Comparison of ENCODE assay signal across 12 cellular contexts in the genomic region with DNA sequence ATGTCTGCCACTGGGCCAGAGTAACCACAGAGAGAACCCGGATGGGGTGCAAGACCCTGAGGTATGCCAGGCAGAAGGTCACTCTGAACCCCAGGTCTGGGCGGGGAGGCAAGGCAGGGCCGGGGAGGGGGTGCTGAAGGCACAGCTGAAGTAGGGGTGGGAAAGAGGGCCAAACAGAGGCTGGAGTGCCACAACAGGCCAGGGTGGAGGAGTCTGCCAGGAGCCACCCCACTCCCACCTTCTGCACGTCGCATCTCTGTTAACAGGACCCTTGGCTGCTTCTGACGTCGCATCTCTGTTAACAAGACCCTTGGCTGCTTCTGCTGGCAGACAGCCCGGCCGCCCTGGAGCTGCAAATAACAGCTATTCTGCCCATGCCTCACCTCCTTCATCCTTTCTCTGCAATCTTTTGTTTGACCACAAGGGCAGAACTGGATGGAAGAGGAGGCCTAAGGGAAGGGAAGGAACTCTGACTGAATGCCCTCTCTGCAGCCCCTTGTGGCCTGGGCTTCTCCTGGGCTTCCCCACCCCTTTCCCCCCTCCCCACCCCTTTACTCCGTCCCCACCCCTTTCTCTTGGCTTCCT. TPM values are rescaled to one million over a fixed set of nuclear protein-coding genes. Genes with fewer than 3 reads are reported as not detected.
DNase-seq lines count a peak whose midpoint lies in the region; ATAC-seq and TF ChIP-seq lines count a peak whose summit lies in the region.
"Had no signal": no experiment of that assay in that cellular context is flagged by ENCODE, and none has a peak within 500 bp of the region (broad histone marks: within the 10 kb centered on the region; RNA-seq: fewer than 3 reads in every experiment).

No MANE protein-coding gene starts in this region.

- H3K79me1 ChIP-seq in mesenchymal stem cell (replicated peaks; ENCODE audit: low read length, poor library complexity, severe bottlenecking): no peaks in the 10 kb centered on the region

- H3K27me3 Mint-ChIP-seq in MCF 10A (ENCODE audit: insufficient read depth, unreplicated experiment): no peaks in the 10 kb centered on the region
- H3K27me3 Mint-ChIP-seq in immature natural killer cell (ENCODE audit: low read depth in 3 of 3): peaks cover 1 to 4% (median 2%) of the 10 kb centered on the region in 3 donors

- H2BK15ac ChIP-seq in mesenchymal stem cell (ENCODE audit: low read depth, poor library complexity, severe bottlenecking): no peak overlapping the region

- H3K9ac ChIP-seq in mesenchymal stem cell (ENCODE audit: low read length): no peak overlapping the region

- BruUV-seq in MCF 10A (replicated peaks; lab: Mats Ljungman, UMichigan): no TSS peak

- DNase-seq in DMS 273 (lab: John Stamatoyannopoulos, UW; ENCODE audit: unreplicated experiment) (peak; percentile 83), HuH-7 (ENCODE audit: low spot score) (peak; percentile 72), MCF 10A (ENCODE audit: unreplicated experiment) (peak; percentile 39), mesenchymal stem cell (peak; percentile 37), ascending aorta (ENCODE audit: low spot score in 2 of 2) (no peak), immature natural killer cell (no peak)
- no peak for DNase-seq in activated CD8-positive, alpha-beta memory T cell treated with anti-CD3 and anti-CD28 coated beads, Interleukin-2, amount 50 U/mL, for 4 hours
- DNase-seq: activated B cell treated with CpG ODN at 0.5 μM for 24 hours, NCI-H1048, small intestine, thyroid gland had no signal

- H3K27me3 ChIP-seq in mesenchymal stem cell (ENCODE audit: control insufficient read depth in 1 of 2, insufficient read depth in 1 of 2, low read length in 2 of 2) (peaks cover 0 to 11% of the 10 kb centered on the region in 2 experiments), ascending aorta (no peaks in the 10 kb centered on the region)
- H3K27me3 ChIP-seq: thyroid gland had no signal

- no peaks in the 10 kb centered on the region for H3K9me3 ChIP-seq in mesenchymal stem cell (ENCODE audit: control insufficient read depth, low read length)
- no peaks in the 10 kb centered on the region for H3K9me3 ChIP-seq in ascending aorta
- H3K9me3 ChIP-seq: thyroid gland had no signal

- CTCF ChIA-PET in MCF 10A (lab: Yijun Ruan, JAX): no interaction called here

- H3K23ac ChIP-seq in mesenchymal stem cell (ENCODE audit: low read length in 2 of 2): no peak overlapping the region

- no peak overlapping the region for H4K91ac ChIP-seq in mesenchymal stem cell (ENCODE audit: low read length)

- H2BK5ac ChIP-seq in mesenchymal stem cell (ENCODE audit: low read depth, low read length, poor library complexity, severe bottlenecking): no peak overlapping the region

- ATAC-seq in HG02571 (IDR thresholded peaks at IDR 0.05; ENCODE audit: unreplicated experiment): no peak

- no peak overlapping the region for H2BK120ac ChIP-seq in mesenchymal stem cell (ENCODE audit: low read depth, low read length)

- no peak overlapping the region for H3K14ac ChIP-seq in mesenchymal stem cell (ENCODE audit: low read length in 2 of 2)

- H3K18ac ChIP-seq in mesenchymal stem cell (ENCODE audit: low read depth in 1 of 2, low read length in 2 of 2): no peak overlapping the region

- no peak overlapping the region for H4K8ac ChIP-seq in mesenchymal stem cell (ENCODE audit: low read length)

- intact Hi-C loops in MCF 10A (cut with micrococcal nuclease): no loop called here
- intact Hi-C loops in ascending aorta (cut with DNase I): no loop called here

- H3K4me1 Mint-ChIP-seq in MCF 10A (ENCODE audit: insufficient read depth, unreplicated experiment): peaks cover 41% of the 10 kb centered on the region
- no peaks in the 10 kb centered on the region for H3K4me1 Mint-ChIP-seq in immature natural killer cell
- H3K4me1 Mint-ChIP-seq: activated B cell treated with CpG ODN at 0.5 μM for 24 hours had no signal

- H3K27ac Mint-ChIP-seq in MCF 10A (ENCODE audit: low read depth, unreplicated experiment): no peak overlapping the region
- no peak overlapping the region for H3K27ac Mint-ChIP-seq in immature natural killer cell
- H3K27ac Mint-ChIP-seq: activated B cell treated with CpG ODN at 0.5 μM for 24 hours had no signal

- H3K4me3 ChIP-seq in mesenchymal stem cell (ENCODE audit: insufficient read depth in 1 of 2, low read depth in 1 of 2, low read length in 2 of 2) (no peak overlapping the region), ascending aorta (no peak overlapping the region)
- H3K4me3 ChIP-seq: thyroid gland had no signal

- H3K4me1 ChIP-seq in mesenchymal stem cell (ENCODE audit: control insufficient read depth, insufficient read depth, low read depth, low read length) (peaks cover 10% of the 10 kb centered on the region), ascending aorta (no peaks in the 10 kb centered on the region)

- H3K36me3 ChIP-seq in mesenchymal stem cell (ENCODE audit: control insufficient read depth in 1 of 2, insufficient read depth in 2 of 2, low read depth in 1 of 2, low read length in 2 of 2): no peaks in the 10 kb centered on the region
- H3K36me3 ChIP-seq in ascending aorta: no peaks in the 10 kb centered on the region
- H3K36me3 ChIP-seq: thyroid gland had no signal

- H3K4me3 Mint-ChIP-seq in MCF 10A (ENCODE audit: unreplicated experiment): no peak overlapping the region
- H3K4me3 Mint-ChIP-seq in immature natural killer cell: no peak overlapping the region
- H3K4me3 Mint-ChIP-seq: activated B cell treated with CpG ODN at 0.5 μM for 24 hours had no signal

- TF ChIP-seq CTCF in MCF 10A (IDR thresholded peaks at IDR 0.05; ENCODE audit: unreplicated experiment) (no peak), ascending aorta (IDR thresholded peaks at IDR 0.05) (no peak)

- H3K4ac ChIP-seq in mesenchymal stem cell (ENCODE audit: low read depth in 1 of 2, low read length in 2 of 2): no peak overlapping the region

- H3K9me3 Mint-ChIP-seq in MCF 10A (ENCODE audit: unreplicated experiment) (no peaks in the 10 kb centered on the region), immature natural killer cell (no peaks in the 10 kb centered on the region)
- H3K9me3 Mint-ChIP-seq: activated B cell treated with CpG ODN at 0.5 μM for 24 hours had no signal

- no peak overlapping the region for H2AK5ac ChIP-seq in mesenchymal stem cell (ENCODE audit: low read length, severe bottlenecking)

- 62% methylated on average over 7 of the region's 10 CpGs for WGBS in mesenchymal stem cell

- POLR2A ChIA-PET in MCF 10A (lab: Yijun Ruan, JAX): no interaction called here

- H3K36me3 Mint-ChIP-seq in MCF 10A (ENCODE audit: insufficient read depth, unreplicated experiment) (no peaks in the 10 kb centered on the region), immature natural killer cell (no peaks in the 10 kb centered on the region)

- no peak overlapping the region for H3K4me2 ChIP-seq in mesenchymal stem cell (ENCODE audit: low read length, poor library complexity, severe bottlenecking)

- H3K27ac ChIP-seq in mesenchymal stem cell (ENCODE audit: low read length, poor library complexity, severe bottlenecking): no peak overlapping the region
- H3K27ac ChIP-seq in ascending aorta: no peak overlapping the region
- H3K27ac ChIP-seq: thyroid gland had no signal

- H2AFZ ChIP-seq in mesenchymal stem cell (ENCODE audit: low read depth, low read length): no peak overlapping the region

- H2BK12ac ChIP-seq in mesenchymal stem cell (ENCODE audit: low read length in 2 of 2): no peak overlapping the region

RNA-seq across cellular contexts. Expression of a gene that starts 20.6 kb away (rescaled TPM):
- total RNA-seq in MCF 10A (2022): not detected in 2 replicates
- 39.0 TPM for polyA plus RNA-seq in mesenchymal stem cell (2013, experiment 1 of 2)
- polyA plus RNA-seq in mesenchymal stem cell (2013, experiment 2 of 2): 37.8 TPM
- 323 TPM for total RNA-seq in ascending aorta
- polyA plus RNA-seq in immature natural killer cell: 1 to 10 TPM; 1.8 to 2.5 (median 2.2) TPM

RNA-seq across cellular contexts. Expression of a gene that starts 48.2 kb away (rescaled TPM):
- 8.7 and 9.3 TPM in 2 replicates for total RNA-seq in MCF 10A (2022)
- polyA plus RNA-seq in mesenchymal stem cell (2013, experiment 1 of 2): 7.0 TPM
- polyA plus RNA-seq in mesenchymal stem cell (2013, experiment 2 of 2): 9.6 TPM
- 15.8 TPM for total RNA-seq in ascending aorta
- 1 to 10 TPM; 5.3 to 8.2 (median 5.4) TPM for polyA plus RNA-seq in immature natural killer cell

Comparison
In these comparisons a context has a peak if more than half of its experiments do, and no peak if none do; other contexts are left out.
1. DNase-seq: peak in DMS 273 (single experiment), HuH-7 (single experiment), MCF 10A (single experiment) and mesenchymal stem cell (single experiment); none in activated CD8-positive, alpha-beta memory T cell treated with anti-CD3 and anti-CD28 coated beads, Interleukin-2, amount 50 U/mL, for 4 hours (single experiment), ascending aorta (0 of 2) and immature natural killer cell (0 of 3).
2. RNA of a gene that starts 20.6 kb away (total RNA-seq): 323 TPM in ascending aorta (single experiment); not detected in MCF 10A; every median in the first group is over 100 times any median in the second.